Comparison of ENCODE assay signal across 8 cellular contexts in the genomic region with DNA sequence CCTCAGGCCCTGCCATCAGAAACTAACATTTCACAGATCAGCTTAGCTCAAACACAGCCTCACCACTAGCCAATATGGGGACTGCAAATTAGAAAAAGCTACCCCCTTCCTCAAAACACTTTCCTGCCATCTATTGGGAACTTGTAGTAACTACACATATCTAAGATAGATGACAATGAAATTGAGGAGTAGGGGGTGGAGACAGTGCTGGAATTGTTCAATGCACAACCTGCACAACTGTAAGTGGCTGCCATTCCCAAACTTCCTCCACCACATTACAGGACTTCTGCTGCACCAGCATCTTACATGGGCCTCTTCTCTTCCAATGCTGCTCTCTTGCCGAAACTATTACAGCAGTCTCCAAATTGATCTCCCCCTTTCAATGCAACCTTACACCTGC. TPM values are rescaled to one million over a fixed set of nuclear protein-coding genes. Genes with fewer than 3 reads are reported as not detected.
DNase-seq lines count a peak whose midpoint lies in the region; ATAC-seq and TF ChIP-seq lines count a peak whose summit lies in the region.

No MANE protein-coding gene starts in this region.

- H3K27ac ChIP-seq in OCI-LY7 (ENCODE audit: low read depth, low read length, poor library complexity, severe bottlenecking): no peak overlapping the region

- H4K20me1 ChIP-seq in OCI-LY7 (ENCODE audit: insufficient read depth, low read length): no peaks in the 10 kb centered on the region

- no peaks in the 10 kb centered on the region for H3K9me2 ChIP-seq in OCI-LY7 (ENCODE audit: insufficient read depth, low read length)

- H3K36me3 ChIP-seq in OCI-LY7 (ENCODE audit: insufficient read depth, low read length): no peaks in the 10 kb centered on the region

- peak; percentile 78 for TF ChIP-seq CTCF in OCI-LY7 (conservative IDR thresholded peaks at IDR 0.05; ENCODE audit: low read length)
- TF ChIP-seq CTCF in fibroblast of mammary gland (conservative IDR thresholded peaks at IDR 0.05; ENCODE audit: control insufficient read depth, insufficient read depth, low read depth, low read length): peak; percentile 54

- BruUV-seq in OCI-LY7 (replicated peaks; lab: Mats Ljungman, UMichigan): no TSS peak

- H3K4me2 ChIP-seq in OCI-LY7 (ENCODE audit: low read length): no peak overlapping the region

- ATAC-seq in stimulated activated naive CD8-positive, alpha-beta T cell treated with anti-CD3 and anti-CD28 coated beads, Interleukin-15, Interleukin-2, amounts not matched to agents 100 U/mL and 50 U/mL, for 24 hours: peak; percentile 50
- no peak for ATAC-seq in GM18517 (IDR thresholded peaks at IDR 0.05; ENCODE audit: unreplicated experiment)

- POLR2A ChIA-PET in OCI-LY7 (lab: Charles Lee): no interaction called here

- H3K4me3 ChIP-seq in OCI-LY7 (ENCODE audit: low read depth, low read length, poor library complexity, severe bottlenecking) (no peak overlapping the region), fibroblast of mammary gland (ENCODE audit: control insufficient read depth, low read depth, low read length) (no peak overlapping the region)

- H3K79me2 ChIP-seq in OCI-LY7 (ENCODE audit: insufficient read depth, low read depth, low read length): no peaks in the 10 kb centered on the region

- intact Hi-C loops in OCI-LY7 (cut with micrococcal nuclease; ENCODE audit: unreplicated experiment): no loop called here

- H3K4me1 ChIP-seq in OCI-LY7 (ENCODE audit: insufficient read depth, low read length, poor library complexity, severe bottlenecking): no peaks in the 10 kb centered on the region

- H3K9me3 ChIP-seq in OCI-LY7 (ENCODE audit: low read length): no peaks in the 10 kb centered on the region

- H2AFZ ChIP-seq in OCI-LY7 (ENCODE audit: low read length): no peak overlapping the region

- CTCF ChIA-PET in OCI-LY7 (lab: Charles Lee; ENCODE audit: unreplicated experiment): no interaction called here

- DNase-seq in D341Med (ENCODE audit: low spot score) (peak; percentile 36), HS-5 (ENCODE audit: low read depth) (peak; percentile 19), OCI-LY7 (ENCODE audit: low spot score) (peak; percentile 59), fibroblast of mammary gland (ENCODE audit: low read depth) (peak; percentile 47)
- no peak for DNase-seq in stimulated activated naive CD8-positive, alpha-beta T cell treated with anti-CD3 and anti-CD28 coated beads, Interleukin-15, Interleukin-2, amounts not matched to agents 100 U/mL and 50 U/mL, for 24 hours
- no peak for DNase-seq in activated CD4-positive, alpha-beta T cell treated with anti-CD3 and anti-CD28 coated beads for 48 hours
- no peak for DNase-seq in stimulated activated CD4-positive, alpha-beta T cell treated with anti-CD3 and anti-CD28 coated beads, Interleukin-15, amount 100 ng/mL, for 24 hours

RNA-seq across cellular contexts. Expression of a gene that starts 21.8 kb away (rescaled TPM):
- not detected in 2 replicates for total RNA-seq in OCI-LY7 (2014; rRNA removed; shearing (Covaris generic))
- total RNA-seq in OCI-LY7 (2022): not detected in 2 replicates

RNA-seq across cellular contexts. Expression of a gene that starts 31.2 kb away (rescaled TPM):
- total RNA-seq in OCI-LY7 (2014; rRNA removed; shearing (Covaris generic)): 34.5 and 39.4 TPM in 2 replicates
- 22.7 and 31.0 TPM in 2 replicates for total RNA-seq in OCI-LY7 (2022)

Comparison
In these comparisons a context has a peak if more than half of its experiments do, and no peak if none do; other contexts are left out.
1. DNase-seq: peak in D341Med (single experiment), HS-5 (single experiment), OCI-LY7 (single experiment) and fibroblast of mammary gland (single experiment); none in stimulated activated naive CD8-positive, alpha-beta T cell treated with anti-CD3 and anti-CD28 coated beads, Interleukin-15, Interleukin-2, amounts not matched to agents 100 U/mL and 50 U/mL, for 24 hours (single experiment), activated CD4-positive, alpha-beta T cell treated with anti-CD3 and anti-CD28 coated beads for 48 hours (single experiment) and stimulated activated CD4-positive, alpha-beta T cell treated with anti-CD3 and anti-CD28 coated beads, Interleukin-15, amount 100 ng/mL, for 24 hours (single experiment).